ENCODE assay signal across 1 cellular context in genomic region chr7:55063036-55063435, GRCh38.
TF ChIP-seq lines count a peak whose summit lies in the region.

No MANE protein-coding gene starts in this region.

TF ChIP-seq in A549, 52 proteins besides CTCF, POLR2A, EP300 and RAD21:
- TF ChIP-seq RCOR1 (IDR thresholded peaks at IDR 0.05; ENCODE audit: low read depth, low read length) = no peak
- TF ChIP-seq NFE2L2 (conservative IDR thresholded peaks at IDR 0.05; ENCODE audit: low read length) = no peak
- no peak for TF ChIP-seq HDAC2 (IDR thresholded peaks at IDR 0.05)
- TF ChIP-seq ZSCAN20 (CRISPR knock-in tag; IDR thresholded peaks at IDR 0.05) = no peak
TF ChIP-seq in A549: peak in this region for 0.
